18 cellular contexts compared by ENCODE assay signal in the genomic region with DNA sequence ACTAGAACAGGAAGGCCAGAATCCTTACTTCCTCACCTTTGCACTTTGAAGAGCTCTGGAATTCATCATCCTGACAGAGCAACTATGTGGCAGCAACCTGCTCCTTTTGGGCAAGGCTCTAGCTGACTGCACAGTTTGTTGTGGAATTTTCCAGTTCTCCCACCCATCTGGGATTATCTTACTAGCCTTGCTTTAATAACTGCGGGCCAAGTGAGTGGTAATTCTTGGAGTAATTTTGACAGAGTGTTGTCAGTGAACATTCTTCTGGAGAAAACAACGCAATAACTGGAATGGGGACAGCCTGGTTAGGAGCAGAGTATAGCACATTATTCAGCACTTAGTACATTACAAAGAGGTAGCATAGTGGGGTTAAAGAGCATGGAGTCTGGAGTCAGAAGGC.
DNase-seq lines count a peak whose midpoint lies in the region; ATAC-seq and TF ChIP-seq lines count a peak whose summit lies in the region.
"Had no signal": no experiment of that assay in that cellular context is flagged by ENCODE, and none has a peak within 500 bp of the region (broad histone marks: within the 10 kb centered on the region; RNA-seq: fewer than 3 reads in every experiment).

No MANE protein-coding gene starts in this region.

- peak overlapping the region; percentile 21 for H3K27ac Mint-ChIP-seq in progenitor cell of endocrine pancreas
- H3K27ac Mint-ChIP-seq: activated naive CD8-positive, alpha-beta T cell; activated T-cell treated with anti-CD3 and anti-CD28 coated beads, Interleukin-2, amount 50 U/mL, for 24 hours; CD14-positive monocyte had no signal

- peaks cover 2% of the 10 kb centered on the region for H3K9me3 Mint-ChIP-seq in progenitor cell of endocrine pancreas (ENCODE audit: low read depth)

- H3K36me3 Mint-ChIP-seq in progenitor cell of endocrine pancreas (ENCODE audit: insufficient read depth): no peaks in the 10 kb centered on the region
- H3K36me3 Mint-ChIP-seq: activated naive CD8-positive, alpha-beta T cell; CD14-positive monocyte had no signal

- H3K27me3 Mint-ChIP-seq in progenitor cell of endocrine pancreas: no peaks in the 10 kb centered on the region

- ATAC-seq in HG02571 (IDR thresholded peaks at IDR 0.05; ENCODE audit: unreplicated experiment) (no peak), GM21528 (IDR thresholded peaks at IDR 0.05; ENCODE audit: low FRiP score, unreplicated experiment) (no peak)
- ATAC-seq: K562, PC-3 had no signal

- peak overlapping the region; percentile 26 to 40 for H3K27ac ChIP-seq in ascending aorta
- peak overlapping the region; percentile 43 for H3K27ac ChIP-seq in left ventricle myocardium inferior (replicated peaks)

- TF ChIP-seq CTCF in AG09309 (IDR thresholded peaks at IDR 0.05; ENCODE audit: control insufficient read depth, insufficient read depth, low read depth, low read length, missing control alignments) (no peak), ascending aorta (IDR thresholded peaks at IDR 0.05) (no peak), left ventricle myocardium inferior (IDR thresholded peaks at IDR 0.05; ENCODE audit: borderline replicate concordance) (no peak), progenitor cell of endocrine pancreas (IDR thresholded peaks at IDR 0.05; ENCODE audit: unreplicated experiment) (no peak)

- H3K4me1 ChIP-seq in ascending aorta (peaks cover under 1 to 9% of the 10 kb centered on the region in 2 donors), left ventricle myocardium inferior (peaks cover 27% of the 10 kb centered on the region)
- H3K4me1 ChIP-seq: esophagus squamous epithelium had no signal

- H3K4me3 ChIP-seq in AG09309 (ENCODE audit: control insufficient read depth, low read depth, low read length) (no peak overlapping the region), ascending aorta (no peak overlapping the region), left ventricle myocardium inferior (no peak overlapping the region)
- H3K4me3 ChIP-seq: esophagus squamous epithelium, K562 had no signal

- H3K27me3 ChIP-seq in ascending aorta (no peaks in the 10 kb centered on the region), left ventricle myocardium inferior (ENCODE audit: low read depth) (no peaks in the 10 kb centered on the region)
- H3K27me3 ChIP-seq: esophagus squamous epithelium had no signal

- intact Hi-C loops in ascending aorta (cut with DNase I): loop anchor here (5.0 kb wide), 1 partner anchor 86 kb away; no protein-coding TSS in a partner anchor
- intact Hi-C loops in left ventricle myocardium inferior (cut with micrococcal nuclease): no loop called here
- intact Hi-C loops in posterior vena cava (cut with DNase I): no loop called here

- DNase-seq in AG09309 (ENCODE audit: low read depth) (peak; percentile 63), ascending aorta (ENCODE audit: low spot score in 2 of 2) (peak in 1 of 2 donors; percentile 77), left ventricle myocardium inferior (no peak), progenitor cell of endocrine pancreas (ENCODE audit: low spot score, unreplicated experiment) (no peak), NCI-H82 (lab: John Stamatoyannopoulos, UW) (no peak), posterior vena cava (ENCODE audit: low spot score) (no peak)
- DNase-seq: activated CD4-positive, alpha-beta T cell treated with anti-CD3 and anti-CD28 coated beads, Interleukin-2, amount 50 U/mL, for 48 hours; activated T-cell treated with anti-CD3 and anti-CD28 coated beads, Interleukin-2, amount 50 U/mL, for 24 hours; DND-41; esophagus squamous epithelium; NCI-H2081; NCI-H526 treated with DMSO at 0.1 percent for 48 hours; PC-3 had no signal

- no peak overlapping the region for H3K4me3 Mint-ChIP-seq in progenitor cell of endocrine pancreas (ENCODE audit: low read depth)
- H3K4me3 Mint-ChIP-seq: activated naive CD8-positive, alpha-beta T cell; activated T-cell treated with anti-CD3 and anti-CD28 coated beads, Interleukin-2, amount 50 U/mL, for 24 hours; CD14-positive monocyte had no signal

- H3K36me3 ChIP-seq in ascending aorta (no peaks in the 10 kb centered on the region), left ventricle myocardium inferior (no peaks in the 10 kb centered on the region)
- H3K36me3 ChIP-seq: esophagus squamous epithelium had no signal

- H3K9me3 ChIP-seq in ascending aorta (no peaks in the 10 kb centered on the region), left ventricle myocardium inferior (replicated peaks) (no peaks in the 10 kb centered on the region)
- H3K9me3 ChIP-seq: esophagus squamous epithelium had no signal

- H3K4me1 Mint-ChIP-seq in progenitor cell of endocrine pancreas (ENCODE audit: low read depth): peaks cover 5% of the 10 kb centered on the region
- H3K4me1 Mint-ChIP-seq: CD14-positive monocyte had no signal
